ENCODE assay signal across 10 cellular contexts in the genomic region with DNA sequence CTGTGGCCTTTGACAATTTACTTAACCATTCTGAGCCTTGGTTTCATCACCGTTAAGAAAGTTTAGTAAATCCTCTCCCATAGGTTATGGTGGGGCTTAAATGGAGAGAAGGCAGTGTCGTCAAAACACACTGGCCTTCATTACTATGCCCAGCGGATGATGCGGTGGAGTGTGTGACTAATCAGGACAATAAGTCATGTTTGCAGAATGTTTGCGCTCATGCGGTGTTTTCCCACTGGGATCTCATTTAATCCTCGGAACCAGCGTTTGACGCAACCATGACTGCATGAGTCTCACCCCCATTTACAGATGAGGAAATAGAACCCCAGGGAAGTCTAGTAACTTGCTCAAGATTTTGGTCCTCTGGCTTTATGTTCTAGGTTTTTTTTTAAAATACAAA. TPM values are rescaled to one million over a fixed set of nuclear protein-coding genes. Genes with fewer than 3 reads are reported as not detected.
DNase-seq lines count a peak whose midpoint lies in the region; ATAC-seq, FAIRE-seq and TF ChIP-seq lines count a peak whose summit lies in the region.
"Had no signal": no experiment of that assay in that cellular context is flagged by ENCODE, and none has a peak within 500 bp of the region (broad histone marks: within the 10 kb centered on the region; RNA-seq: fewer than 3 reads in every experiment).

No MANE protein-coding gene starts in this region.

- no peak for TF ChIP-seq POLR2A in sigmoid colon (IDR thresholded peaks at IDR 0.05)

- H4K20me1 ChIP-seq in PC-3 (ENCODE audit: low read length), result no peaks in the 10 kb centered on the region

- whole genome bisulfite sequencing in sigmoid colon, 2 donors, result 71 to 89% methylated on average over 9 of the region's 9 CpGs

- TF ChIP-seq CTCF in PC-3 (conservative IDR thresholded peaks at IDR 0.05; ENCODE audit: low read depth, low read length), result no peak
- TF ChIP-seq CTCF in sigmoid colon (IDR thresholded peaks at IDR 0.05), result no peak

- peak overlapping the region; percentile 4; the same call in 1 of the 2 replicates for H2AFZ ChIP-seq in PC-3 (ENCODE audit: low read length)
- H2AFZ ChIP-seq: parathyroid adenoma had no signal

- no peak for FAIRE-seq in HTR-8/SVneo (lab: Jason Lieb, UNC)

- ATAC-seq in PC-3, result peak; percentile 80

- H3K9me2 ChIP-seq in PC-3 (replicated peaks; ENCODE audit: low read length), result no peaks in the 10 kb centered on the region

- H3K27me3 ChIP-seq in PC-3 (ENCODE audit: low read length) (no peaks in the 10 kb centered on the region), sigmoid colon (no peaks in the 10 kb centered on the region)

- CTCF ChIA-PET in PC-3 (lab: Charles Lee), result interaction anchor here (1.4 kb wide), 1 partner anchor 52 kb away, joined by 6 read pairs; no protein-coding TSS in a partner anchor

- POLR2A ChIA-PET in PC-3 (lab: Charles Lee; ENCODE audit: unreplicated experiment), result no interaction called here

- H3K4me1 ChIP-seq in PC-3 (ENCODE audit: insufficient read depth, low read length) (peaks cover 12% of the 10 kb centered on the region), sigmoid colon (no peaks in the 10 kb centered on the region)
- H3K4me1 ChIP-seq: parathyroid adenoma had no signal

- BruUV-seq in PC-3 (replicated peaks; lab: Mats Ljungman, UMichigan), result no TSS peak

- no peak overlapping the region for H3K9ac ChIP-seq in PC-3 (ENCODE audit: low read length)
- H3K9ac ChIP-seq: parathyroid adenoma had no signal

- no peaks in the 10 kb centered on the region for H3K36me3 ChIP-seq in PC-3 (ENCODE audit: low read depth, low read length)
- no peaks in the 10 kb centered on the region for H3K36me3 ChIP-seq in sigmoid colon

- no peaks in the 10 kb centered on the region for H3F3A ChIP-seq in PC-3 (ENCODE audit: low read length, unreplicated experiment)

- H3K9me3 ChIP-seq in PC-3 (ENCODE audit: low read length) (no peaks in the 10 kb centered on the region), sigmoid colon (no peaks in the 10 kb centered on the region)

- no peaks in the 10 kb centered on the region for H3K79me2 ChIP-seq in PC-3 (ENCODE audit: low read length)
- H3K79me2 ChIP-seq: parathyroid adenoma had no signal

- intact Hi-C loops in PC-3 (cut with micrococcal nuclease) (no loop called here), sigmoid colon (cut with DNase I) (no loop called here)

- H3K4me2 ChIP-seq in PC-3 (ENCODE audit: low read length), result peak overlapping the region; percentile 6

- peak; percentile 88 for DNase-seq in GM04503 (ENCODE audit: low read depth)
- peak; percentile 77 for DNase-seq in PC-3
- peak; percentile 26 for DNase-seq in epithelial cell of prostate (ENCODE audit: low read depth, low spot score)
- peak; percentile 44 for DNase-seq in sigmoid colon
- no peak for DNase-seq in NCI-H82 (lab: John Stamatoyannopoulos, UW)
- DNase-seq in HTR-8/SVneo (ENCODE audit: insufficient read length, low spot score), result no peak
- DNase-seq in midbrain (lab: John Stamatoyannopoulos, UW), result no peak
- DNase-seq: GDM1 had no signal

- TF ChIP-seq EP300 in sigmoid colon (IDR thresholded peaks at IDR 0.05), result no peak

- H3K4me3 ChIP-seq in PC-3 (ENCODE audit: low read length) (no peak overlapping the region), sigmoid colon (no peak overlapping the region)

- H3K27ac ChIP-seq in PC-3 (ENCODE audit: low read length), result peak overlapping the region; percentile 27
- H3K27ac ChIP-seq in epithelial cell of prostate, result no peak overlapping the region
- no peak overlapping the region for H3K27ac ChIP-seq in sigmoid colon
- H3K27ac ChIP-seq: parathyroid adenoma had no signal

RNA-seq across cellular contexts. Expression of a gene that starts 17.5 kb away (rescaled TPM):
- not detected in 2 replicates for total RNA-seq in PC-3 (2014; rRNA removed)
- not detected for total RNA-seq in sigmoid colon
- under 1 TPM in 1 of 3 donors, not detected in 2; 0.60 TPM for polyA plus RNA-seq in sigmoid colon
- total RNA-seq: epithelial cell of proximal tubule had no signal

Comparison
In these comparisons a context has a peak if more than half of its experiments do, and no peak if none do; other contexts are left out.
1. DNase-seq: peak in GM04503 (single experiment), PC-3 (single experiment), epithelial cell of prostate (single experiment) and sigmoid colon (single experiment); none in NCI-H82 (single experiment), HTR-8/SVneo (single experiment) and midbrain (single experiment).